In genomic region chr6:98769546-98769945, GRCh38 we compare ENCODE assay signal across 8 cellular contexts.
DNase-seq lines count a peak whose midpoint lies in the region; ATAC-seq and TF ChIP-seq lines count a peak whose summit lies in the region.

No MANE protein-coding gene starts in this region.

- H3K9me3 ChIP-seq in parathyroid adenoma (ENCODE audit: control insufficient read depth, low read length) (no peaks in the 10 kb centered on the region), T-helper 17 cell (ENCODE audit: control insufficient read depth, low read length, poor library complexity, severe bottlenecking) (no peaks in the 10 kb centered on the region)

- no peaks in the 10 kb centered on the region for H3K4me1 ChIP-seq in parathyroid adenoma

- TF ChIP-seq CTCF in parathyroid adenoma (IDR thresholded peaks at IDR 0.05) = peak; percentile 11

- H3K4me3 ChIP-seq in parathyroid adenoma (ENCODE audit: low read depth, low read length) = no peak overlapping the region

- no peaks in the 10 kb centered on the region for H3K79me2 ChIP-seq in parathyroid adenoma

- no peak overlapping the region for H2AFZ ChIP-seq in parathyroid adenoma

- H3K4me1 Mint-ChIP-seq in T-helper 17 cell = peaks cover 2% of the 10 kb centered on the region

- no peak overlapping the region for H3K27ac ChIP-seq in parathyroid adenoma

- no peaks in the 10 kb centered on the region for H3K36me3 ChIP-seq in parathyroid adenoma (ENCODE audit: control insufficient read depth, insufficient read depth, low read length)

- H3K36me3 Mint-ChIP-seq in T-helper 17 cell (ENCODE audit: low read depth) = peaks cover 4% of the 10 kb centered on the region

- H3K4me3 Mint-ChIP-seq in T-helper 17 cell = no peak overlapping the region

- peaks cover 54% of the 10 kb centered on the region for H3K27me3 Mint-ChIP-seq in T-helper 17 cell

- peak; percentile 51 for ATAC-seq in HG03175 (IDR thresholded peaks at IDR 0.05; ENCODE audit: unreplicated experiment)
- no peak for ATAC-seq in T-helper 17 cell
- no peak for ATAC-seq in GM19023 (IDR thresholded peaks at IDR 0.05; ENCODE audit: unreplicated experiment)

- peak; percentile 12 for DNase-seq in activated CD4-positive, alpha-beta T cell treated with anti-CD3 and anti-CD28 coated beads for 48 hours
- DNase-seq in activated CD4-positive, alpha-beta T cell treated with anti-CD3 and anti-CD28 coated beads, Interleukin-2, amount 50 U/mL, for 1 hour = no peak
- peak; percentile 1 for DNase-seq in T follicular helper cell (ENCODE audit: low read depth)
- no peak for DNase-seq in T-helper 17 cell
- no peak for DNase-seq in activated effector memory CD4-positive, alpha-beta T cell treated with anti-CD3 and anti-CD28 coated beads, Interleukin-2, amount 50 U/mL, for 16 hours

- H3K27me3 ChIP-seq in parathyroid adenoma (ENCODE audit: control insufficient read depth, insufficient read depth, low read length) = no peaks in the 10 kb centered on the region

- H3K9ac ChIP-seq in parathyroid adenoma = no peak overlapping the region

- no peak overlapping the region for H3K4me2 ChIP-seq in parathyroid adenoma (ENCODE audit: low read length)

- no peak overlapping the region for H3K27ac Mint-ChIP-seq in T-helper 17 cell

Comparison
In these comparisons a context has a peak if more than half of its experiments do, and no peak if none do; other contexts are left out.
1. DNase-seq: peak in activated CD4-positive, alpha-beta T cell treated with anti-CD3 and anti-CD28 coated beads for 48 hours (single experiment) and T follicular helper cell (single experiment); none in activated CD4-positive, alpha-beta T cell treated with anti-CD3 and anti-CD28 coated beads, Interleukin-2, amount 50 U/mL, for 1 hour (single experiment), T-helper 17 cell (0 of 3) and activated effector memory CD4-positive, alpha-beta T cell treated with anti-CD3 and anti-CD28 coated beads, Interleukin-2, amount 50 U/mL, for 16 hours (single experiment).